Comparison of ENCODE assay signal across 30 cellular contexts in the genomic region with DNA sequence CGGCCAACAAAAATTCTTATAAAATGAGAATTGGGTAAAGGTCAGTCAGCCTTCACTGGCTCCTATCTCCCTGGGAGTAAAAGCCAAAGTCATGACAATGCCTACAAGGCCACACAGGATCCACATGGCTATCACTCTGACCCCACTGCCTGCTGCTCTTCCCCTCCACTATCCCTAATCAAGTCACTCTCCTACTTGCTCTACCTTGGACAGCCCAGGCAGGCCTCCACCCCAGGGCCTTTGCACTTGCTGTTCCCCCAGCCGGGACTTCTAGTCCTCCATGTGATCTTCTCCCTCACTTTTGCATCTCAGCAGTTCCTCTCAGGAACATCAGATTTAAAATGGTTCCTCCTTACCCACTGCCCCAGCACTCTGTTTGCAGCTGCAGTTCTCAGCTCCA. TPM values are rescaled to one million over a fixed set of nuclear protein-coding genes. Genes with fewer than 3 reads are reported as not detected.
"Had no signal": no experiment of that assay in that cellular context is flagged by ENCODE, and none has a peak within 500 bp of the region (broad histone marks: within the 10 kb centered on the region; RNA-seq: fewer than 3 reads in every experiment).

No MANE protein-coding gene starts in this region.

- H3K9me3 Mint-ChIP-seq: activated CD4-positive, alpha-beta memory T cell treated with anti-CD3 and anti-CD28 coated beads, Interleukin-2, amount 10 ng/mL, durations not matched to agents 7 days and 5 days; activated CD4-positive, alpha-beta T cell treated with anti-CD3 and anti-CD28 coated beads, Interleukin-2, amount 10 ng/mL, durations not matched to agents 7 days and 5 days; activated naive CD4-positive, alpha-beta T cell treated with anti-CD3 and anti-CD28 coated beads, Interleukin-2, amount 10 ng/mL, durations not matched to agents 7 days and 5 days; activated naive CD8-positive, alpha-beta T cell treated with anti-CD3 and anti-CD28 coated beads, Interleukin-2, amount 10 ng/mL, durations not matched to agents 7 days and 5 days; activated T-cell treated with anti-CD3 and anti-CD28 coated beads, Interleukin-2, amount 50 U/mL, for 24 hours had no signal

- H3K9me3 ChIP-seq: ascending aorta, gastroesophageal sphincter, pancreas, psoas muscle, stomach, thyroid gland had no signal

- H3K27ac Mint-ChIP-seq: activated CD4-positive, alpha-beta memory T cell treated with anti-CD3 and anti-CD28 coated beads, Interleukin-2, amount 10 ng/mL, durations not matched to agents 7 days and 5 days; activated CD4-positive, alpha-beta T cell treated with anti-CD3 and anti-CD28 coated beads, Interleukin-2, amount 10 ng/mL, durations not matched to agents 7 days and 5 days; activated naive CD4-positive, alpha-beta T cell treated with anti-CD3 and anti-CD28 coated beads, Interleukin-2, amount 10 ng/mL, durations not matched to agents 7 days and 5 days; activated naive CD8-positive, alpha-beta T cell treated with anti-CD3 and anti-CD28 coated beads, Interleukin-2, amount 10 ng/mL, durations not matched to agents 7 days and 5 days; activated T-cell treated with anti-CD3 and anti-CD28 coated beads, Interleukin-2, amount 50 U/mL, for 24 hours; brain; effector memory CD8-positive, alpha-beta T cell; naive thymus-derived CD4-positive, alpha-beta T cell; stimulated activated naive B cell treated with anti-CD40 and anti-IgM and Interleukin-4, amounts not matched to agents 10 μg/mL and 1 μg/mL and 100 μg/mL, for 72 hours had no signal

- H3K4me1 Mint-ChIP-seq: activated CD4-positive, alpha-beta memory T cell treated with anti-CD3 and anti-CD28 coated beads, Interleukin-2, amount 10 ng/mL, durations not matched to agents 7 days and 5 days; activated CD4-positive, alpha-beta T cell treated with anti-CD3 and anti-CD28 coated beads, Interleukin-2, amount 10 ng/mL, durations not matched to agents 7 days and 5 days; activated naive CD4-positive, alpha-beta T cell treated with anti-CD3 and anti-CD28 coated beads, Interleukin-2, amount 10 ng/mL, durations not matched to agents 7 days and 5 days; activated naive CD8-positive, alpha-beta T cell treated with anti-CD3 and anti-CD28 coated beads, Interleukin-2, amount 10 ng/mL, durations not matched to agents 7 days and 5 days; naive thymus-derived CD4-positive, alpha-beta T cell; stimulated activated naive B cell treated with anti-CD40 and anti-IgM and Interleukin-4, amounts not matched to agents 10 μg/mL and 1 μg/mL and 100 μg/mL, for 72 hours had no signal

- H3K36me3 ChIP-seq: ascending aorta, cardiac muscle cell, gastroesophageal sphincter, pancreas, stomach, thyroid gland had no signal

- H3K4me3 ChIP-seq: ascending aorta, cardiac muscle cell, gastroesophageal sphincter, pancreas, psoas muscle, stomach, thyroid gland had no signal

- H3K27ac ChIP-seq: ascending aorta, cardiac muscle cell, gastroesophageal sphincter, pancreas, psoas muscle, stomach, thyroid gland had no signal

- ATAC-seq: effector memory CD8-positive, alpha-beta T cell; gastroesophageal sphincter; left cardiac atrium; left ventricle myocardium superior; naive thymus-derived CD4-positive, alpha-beta T cell; pancreas; psoas muscle; stimulated activated naive B cell treated with anti-CD40 and anti-IgM and Interleukin-4, amounts not matched to agents 10 μg/mL and 1 μg/mL and 100 μg/mL, for 72 hours had no signal

- H3K4me3 Mint-ChIP-seq: activated CD4-positive, alpha-beta memory T cell treated with anti-CD3 and anti-CD28 coated beads, Interleukin-2, amount 10 ng/mL, durations not matched to agents 7 days and 5 days; activated CD4-positive, alpha-beta T cell treated with anti-CD3 and anti-CD28 coated beads, Interleukin-2, amount 10 ng/mL, durations not matched to agents 7 days and 5 days; activated naive CD4-positive, alpha-beta T cell treated with anti-CD3 and anti-CD28 coated beads, Interleukin-2, amount 10 ng/mL, durations not matched to agents 7 days and 5 days; activated naive CD8-positive, alpha-beta T cell treated with anti-CD3 and anti-CD28 coated beads, Interleukin-2, amount 10 ng/mL, durations not matched to agents 7 days and 5 days; activated T-cell treated with anti-CD3 and anti-CD28 coated beads, Interleukin-2, amount 50 U/mL, for 24 hours; brain; effector memory CD8-positive, alpha-beta T cell; naive thymus-derived CD4-positive, alpha-beta T cell; stimulated activated naive B cell treated with anti-CD40 and anti-IgM and Interleukin-4, amounts not matched to agents 10 μg/mL and 1 μg/mL and 100 μg/mL, for 72 hours had no signal

- H3K36me3 Mint-ChIP-seq: activated naive CD4-positive, alpha-beta T cell treated with anti-CD3 and anti-CD28 coated beads, Interleukin-2, amount 10 ng/mL, durations not matched to agents 7 days and 5 days; activated naive CD8-positive, alpha-beta T cell treated with anti-CD3 and anti-CD28 coated beads, Interleukin-2, amount 10 ng/mL, durations not matched to agents 7 days and 5 days; naive thymus-derived CD4-positive, alpha-beta T cell; stimulated activated naive B cell treated with anti-CD40 and anti-IgM and Interleukin-4, amounts not matched to agents 10 μg/mL and 1 μg/mL and 100 μg/mL, for 72 hours had no signal

- H3K27me3 ChIP-seq: ascending aorta, cardiac muscle cell, gastroesophageal sphincter, pancreas, stomach, thyroid gland had no signal

- H3K4me1 ChIP-seq: ascending aorta, gastroesophageal sphincter, psoas muscle, thyroid gland had no signal

- DNase-seq: activated CD4-positive, alpha-beta memory T cell treated with anti-CD3 and anti-CD28 coated beads, Interleukin-2, amount 10 ng/mL, durations not matched to agents 7 days and 5 days; activated CD4-positive, alpha-beta T cell treated with anti-CD3 and anti-CD28 coated beads for 1 hour; activated CD4-positive, alpha-beta T cell treated with anti-CD3 and anti-CD28 coated beads, Interleukin-2, amount 10 ng/mL, durations not matched to agents 7 days and 5 days; activated CD8-positive, alpha-beta memory T cell treated with anti-CD3 and anti-CD28 coated beads, Interleukin-2, amount 50 U/mL, for 48 hours; activated gamma-delta T cell; activated naive CD4-positive, alpha-beta T cell treated with anti-CD3 and anti-CD28 coated beads, Interleukin-2, amount 10 ng/mL, durations not matched to agents 7 days and 5 days; activated naive CD8-positive, alpha-beta T cell treated with anti-CD3 and anti-CD28 coated beads, Interleukin-2, amount 10 ng/mL, durations not matched to agents 7 days and 5 days; activated T-cell treated with anti-CD3 and anti-CD28 coated beads, Interleukin-2, amount 50 U/mL, for 24 hours; cerebellar nuclear complex; cortex of kidney; effector memory CD8-positive, alpha-beta T cell; erythroblast; hippocampal formation; left cardiac atrium; left ventricle myocardium superior; midbrain; naive thymus-derived CD4-positive, alpha-beta T cell; pancreas; psoas muscle; stimulated activated CD4-positive, alpha-beta T cell treated with anti-CD3 and anti-CD28 coated beads, Interleukin-15, amount 100 ng/mL, for 24 hours; stimulated activated CD4-positive, alpha-beta T cell treated with anti-CD3 and anti-CD28 coated beads, Interleukin-2, amount 100 ng/mL, for 24 hours; stimulated activated naive B cell treated with anti-CD40 and anti-IgM and Interleukin-4, amounts not matched to agents 10 μg/mL and 1 μg/mL and 100 μg/mL, for 72 hours; stomach; thyroid gland had no signal

RNA-seq across cellular contexts. Expression of a gene that starts 50.6 kb away (rescaled TPM):
- total RNA-seq: activated CD4-positive, alpha-beta memory T cell treated with anti-CD3 and anti-CD28 coated beads, Interleukin-2, amount 10 ng/mL, durations not matched to agents 7 days and 5 days; activated CD4-positive, alpha-beta T cell treated with anti-CD3 and anti-CD28 coated beads, Interleukin-2, amount 10 ng/mL, durations not matched to agents 7 days and 5 days; activated naive CD8-positive, alpha-beta T cell treated with anti-CD3 and anti-CD28 coated beads, Interleukin-2, amount 10 ng/mL, durations not matched to agents 7 days and 5 days; ascending aorta; fibroblast of lung; lung microvascular endothelial cell; naive thymus-derived CD4-positive, alpha-beta T cell had no signal
